21 cellular contexts compared by ENCODE assay signal in genomic region chr4:182647901-182648300, GRCh38.
"Had no signal": no experiment of that assay in that cellular context is flagged by ENCODE, and none has a peak within 500 bp of the region (broad histone marks: within the 10 kb centered on the region; RNA-seq: fewer than 3 reads in every experiment).

No MANE protein-coding gene starts in this region.

- H3K4me3 ChIP-seq: MG63 had no signal

- H3K27me3 ChIP-seq: MG63 had no signal

- DNase-seq: Karpas-422, KG1, MG63, NCI-H1092, NCI-H1105 treated with DMSO at 0.1 percent for 48 hours, NCI-H1417 treated with DMSO at 0.1 percent for 48 hours, NCI-H146, NCI-H187, NCI-H2029, NCI-H2081 treated with DMSO at 0.1 percent for 48 hours, NCI-H2171, NCI-H226, NCI-H446, NCI-H510A, NCI-H524 treated with DMSO at 0.1 percent for 48 hours, NCI-H774, SHP77, T-helper 1 cell had no signal

- H3K36me3 ChIP-seq: MG63 had no signal

- ATAC-seq: Panc1, SK-N-SH treated with all-trans-retinoic acid at 6 μM for 48 hours had no signal

- H3K27ac ChIP-seq: RWPE1 had no signal
